Comparison of ENCODE assay signal across 8 cellular contexts in genomic region chr10:85741626-85742300, GRCh38.
DNase-seq lines count a peak whose midpoint lies in the region; ATAC-seq and TF ChIP-seq lines count a peak whose summit lies in the region.

No MANE protein-coding gene starts in this region.

- peaks cover 4% of the 10 kb centered on the region for H3K27me3 Mint-ChIP-seq in activated naive CD8-positive, alpha-beta T cell

- peak overlapping the region; percentile 52 for H3K4me3 Mint-ChIP-seq in activated naive CD8-positive, alpha-beta T cell

- no peak for TF ChIP-seq POLR2A in GM18505 (IDR thresholded peaks at IDR 0.05; ENCODE audit: borderline replicate concordance, extremely low read depth, insufficient read depth, insufficient read length)

- no peaks in the 10 kb centered on the region for H3K9me3 Mint-ChIP-seq in activated naive CD8-positive, alpha-beta T cell (ENCODE audit: low read depth)

- TF ChIP-seq CTCF in GM20000 (IDR thresholded peaks at IDR 0.05; ENCODE audit: extremely low read depth, missing control alignments): no peak

- DNase-seq in GM20000 (ENCODE audit: low spot score) (peak; percentile 62), NCI-H1048 (lab: John Stamatoyannopoulos, UW) (no peak), DMS153 (lab: John Stamatoyannopoulos, UW) (no peak), AML-193 (lab: John Stamatoyannopoulos, UW) (no peak)

- ATAC-seq in GM18505 (IDR thresholded peaks at IDR 0.05; ENCODE audit: unreplicated experiment): peak; percentile 97
- ATAC-seq in HG03135 (IDR thresholded peaks at IDR 0.05; ENCODE audit: unreplicated experiment): peak; percentile 88
- no peak for ATAC-seq in SK-N-SH treated with all-trans-retinoic acid at 6 μM for 48 hours

- no peaks in the 10 kb centered on the region for H3K4me1 Mint-ChIP-seq in activated naive CD8-positive, alpha-beta T cell (ENCODE audit: low read depth)

- H3K36me3 Mint-ChIP-seq in activated naive CD8-positive, alpha-beta T cell: no peaks in the 10 kb centered on the region

- H3K27ac Mint-ChIP-seq in activated naive CD8-positive, alpha-beta T cell: peak overlapping the region; percentile 8

TF ChIP-seq in SK-N-SH treated with all-trans-retinoic acid at 6 μM for 48 hours, 23 proteins besides CTCF, POLR2A, EP300 and RAD21:
- no peak for TF ChIP-seq CSDC2 (CRISPR knock-in tag; IDR thresholded peaks at IDR 0.05)
- TF ChIP-seq SNAI2 (CRISPR knock-in tag; IDR thresholded peaks at IDR 0.05): no peak
- no peak for TF ChIP-seq RARB (CRISPR knock-in tag; IDR thresholded peaks at IDR 0.05)
